1 cellular context compared by ENCODE assay signal in genomic region chr6:39731565-39731964, GRCh38.
TF ChIP-seq lines count a peak whose summit lies in the region.

No MANE protein-coding gene starts in this region.

TF ChIP-seq in WTC11, 78 proteins besides CTCF, POLR2A, EP300 and RAD21 (continued from another document):
- TF ChIP-seq, protein P1, sequence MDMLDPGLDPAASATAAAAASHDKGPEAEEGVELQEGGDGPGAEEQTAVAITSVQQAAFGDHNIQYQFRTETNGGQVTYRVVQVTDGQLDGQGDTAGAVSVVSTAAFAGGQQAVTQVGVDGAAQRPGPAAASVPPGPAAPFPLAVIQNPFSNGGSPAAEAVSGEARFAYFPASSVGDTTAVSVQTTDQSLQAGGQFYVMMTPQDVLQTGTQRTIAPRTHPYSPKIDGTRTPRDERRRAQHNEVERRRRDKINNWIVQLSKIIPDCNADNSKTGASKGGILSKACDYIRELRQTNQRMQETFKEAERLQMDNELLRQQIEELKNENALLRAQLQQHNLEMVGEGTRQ (CRISPR knock-in tag; IDR thresholded peaks at IDR 0.05) = no peak
- no peak for TF ChIP-seq NFYB (CRISPR knock-in tag; conservative IDR thresholded peaks at IDR 0.05; ENCODE audit: low read depth)
- TF ChIP-seq ZNF121 (CRISPR knock-in tag; IDR thresholded peaks at IDR 0.05) = no peak
- no peak for TF ChIP-seq CREB1 (CRISPR knock-in tag; IDR thresholded peaks at IDR 0.05)
TF ChIP-seq in WTC11: peak in this region for 0.
